ENCODE assay signal across 35 cellular contexts in genomic region chr11:44702897-44703296, GRCh38. TPM values are rescaled to one million over a fixed set of nuclear protein-coding genes. Genes with fewer than 3 reads are reported as not detected.
A peak's percentile ranks its signal among the peaks of the same experiment; 100 is the strongest.
DNase-seq lines count a peak whose midpoint lies in the region; ATAC-seq and TF ChIP-seq lines count a peak whose summit lies in the region.
"Had no signal": no experiment of that assay in that cellular context is flagged by ENCODE, and none has a peak within 500 bp of the region (broad histone marks: within the 10 kb centered on the region; RNA-seq: fewer than 3 reads in every experiment).

No MANE protein-coding gene starts in this region.

- no TSS peak for BruUV-seq in MCF 10A (replicated peaks; lab: Mats Ljungman, UMichigan)

- peak in 2 of 4 donors; percentile 22 to 34 for TF ChIP-seq EP300 in sigmoid colon (IDR thresholded peaks at IDR 0.05)

- H3K27me3 Mint-ChIP-seq in MCF 10A (ENCODE audit: insufficient read depth, unreplicated experiment): peaks cover 23% of the 10 kb centered on the region

- H3K36me3 Mint-ChIP-seq in MCF 10A (ENCODE audit: insufficient read depth, unreplicated experiment): no peaks in the 10 kb centered on the region
- H3K36me3 Mint-ChIP-seq: memory B cell; stimulated activated naive B cell treated with anti-CD40 and anti-IgM and Interleukin-4, amounts not matched to agents 10 μg/mL and 1 μg/mL and 100 μg/mL, for 72 hours had no signal

- H3K9me3 Mint-ChIP-seq in MCF 10A (ENCODE audit: unreplicated experiment): no peaks in the 10 kb centered on the region
- H3K9me3 Mint-ChIP-seq: activated naive CD8-positive, alpha-beta T cell treated with anti-CD3 and anti-CD28 coated beads, Interleukin-2, amount 50 U/mL, for 24 hours; activated T-cell treated with anti-CD3 and anti-CD28 coated beads, Interleukin-2, amount 50 U/mL, for 72 hours; memory B cell had no signal

- H2AFZ ChIP-seq in hepatocyte: no peak overlapping the region

- H4K20me1 ChIP-seq in hepatocyte (ENCODE audit: insufficient read depth, poor library complexity, severe bottlenecking): no peaks in the 10 kb centered on the region

- POLR2A ChIA-PET in MCF 10A (lab: Yijun Ruan, JAX): interaction anchor here (0.6 kb wide), 1 partner anchor 12 kb away, joined by 4 read pairs; no protein-coding TSS in a partner anchor

- no peaks in the 10 kb centered on the region for H3K27me3 ChIP-seq in breast epithelium
- no peaks in the 10 kb centered on the region for H3K27me3 ChIP-seq in hepatocyte
- no peaks in the 10 kb centered on the region for H3K27me3 ChIP-seq in sigmoid colon
- H3K27me3 ChIP-seq: dorsolateral prefrontal cortex, esophagus muscularis mucosa, right lobe of liver, upper lobe of right lung had no signal

- H3K4me1 ChIP-seq in breast epithelium (no peaks in the 10 kb centered on the region), hepatocyte (ENCODE audit: insufficient read depth) (peaks cover 4% of the 10 kb centered on the region), sigmoid colon (peaks cover 0 to 34% (median 33%) of the 10 kb centered on the region in 4 donors)
- H3K4me1 ChIP-seq: right lobe of liver, upper lobe of right lung had no signal

- H3K9me3 ChIP-seq in breast epithelium: peaks cover 8 to 9% of the 10 kb centered on the region in 2 donors
- no peaks in the 10 kb centered on the region for H3K9me3 ChIP-seq in hepatocyte (ENCODE audit: low read depth)
- H3K9me3 ChIP-seq in sigmoid colon: peaks cover 0 to 4% (median 0%) of the 10 kb centered on the region in 4 donors
- H3K9me3 ChIP-seq: right lobe of liver, upper lobe of right lung had no signal

- peak; percentile 69 for ATAC-seq in SK-N-SH treated with all-trans-retinoic acid at 6 μM for 48 hours
- ATAC-seq: activated CD4-positive, CD25-positive, alpha-beta regulatory T cell treated with anti-CD3 and anti-CD28 coated beads, Interleukin-2, amount 50 U/mL, for 24 hours; activated naive CD8-positive, alpha-beta T cell treated with anti-CD3 and anti-CD28 coated beads, Interleukin-2, amount 50 U/mL, for 24 hours; activated T-cell treated with anti-CD3 and anti-CD28 coated beads, Interleukin-2, amount 50 U/mL, for 72 hours; left colon; stimulated activated naive B cell treated with anti-CD40 and anti-IgM and Interleukin-4, amounts not matched to agents 10 μg/mL and 1 μg/mL and 100 μg/mL, for 72 hours; T-helper 17 cell; upper lobe of right lung had no signal

- WGBS in hepatocyte (ENCODE audit: low lambda C conversion rate, missing lambda C conversion rate): 45% methylated on average over 4 of the region's 4 CpGs
- WGBS in sigmoid colon, 2 donors: 79 to 88% methylated on average over 4 of the region's 4 CpGs

- DNase-seq in MCF 10A (ENCODE audit: unreplicated experiment) (peak; percentile 53), breast epithelium (ENCODE audit: low spot score in 2 of 2) (no peak), hepatocyte (ENCODE audit: low spot score) (peak; percentile 24), sigmoid colon (peak; percentile 93), NCI-H1694 (lab: John Stamatoyannopoulos, UW) (no peak), retina (no peak), NCI-H2107 treated with DMSO at 0.1 percent for 48 hours (lab: John Stamatoyannopoulos, UW; ENCODE audit: unreplicated experiment) (no peak)
- DNase-seq: activated CD4-positive, alpha-beta T cell treated with anti-CD3 and anti-CD28 coated beads, Interleukin-2, amount 50 U/mL, for 48 hours; activated naive CD4-positive, alpha-beta T cell; activated naive CD8-positive, alpha-beta T cell treated with anti-CD3 and anti-CD28 coated beads, Interleukin-2, amount 50 U/mL, for 24 hours; activated T-cell treated with anti-CD3 and anti-CD28 coated beads, Interleukin-2, amount 50 U/mL, for 72 hours; C1 segment of cervical spinal cord; DMS153; dorsolateral prefrontal cortex; foreskin melanocyte; GDM1; hippocampal formation; Karpas-422; MV-4-11; NCI-H1436; posterior cingulate gyrus; right lobe of liver; stimulated activated CD4-positive, alpha-beta T cell treated with anti-CD3 and anti-CD28 coated beads, Interleukin-15, amount 100 ng/mL, for 24 hours; stimulated activated naive B cell treated with anti-CD40 and anti-IgM and Interleukin-4, amounts not matched to agents 10 μg/mL and 1 μg/mL and 100 μg/mL, for 72 hours; T-helper 17 cell; upper lobe of right lung had no signal

- H3K79me2 ChIP-seq in hepatocyte: no peaks in the 10 kb centered on the region

- no peak overlapping the region for H3K4me2 ChIP-seq in hepatocyte

- TF ChIP-seq POLR2A in breast epithelium (IDR thresholded peaks at IDR 0.05): no peak
- no peak for TF ChIP-seq POLR2A in sigmoid colon (IDR thresholded peaks at IDR 0.05)

- H3K36me3 ChIP-seq in breast epithelium (no peaks in the 10 kb centered on the region), hepatocyte (replicated peaks; ENCODE audit: insufficient read depth, low read depth) (no peaks in the 10 kb centered on the region), sigmoid colon (no peaks in the 10 kb centered on the region)
- H3K36me3 ChIP-seq: esophagus muscularis mucosa, right lobe of liver, upper lobe of right lung had no signal

- H3K9me2 ChIP-seq in hepatocyte (replicated peaks; ENCODE audit: insufficient read depth): no peaks in the 10 kb centered on the region

- TF ChIP-seq CTCF in MCF 10A (IDR thresholded peaks at IDR 0.05; ENCODE audit: unreplicated experiment): no peak
- no peak for TF ChIP-seq CTCF in breast epithelium (IDR thresholded peaks at IDR 0.05)
- no peak for TF ChIP-seq CTCF in hepatocyte (IDR thresholded peaks at IDR 0.05; ENCODE audit: poor library complexity)
- no peak for TF ChIP-seq CTCF in sigmoid colon (IDR thresholded peaks at IDR 0.05)

- no peak overlapping the region for H3K27ac Mint-ChIP-seq in MCF 10A (ENCODE audit: low read depth, unreplicated experiment)
- H3K27ac Mint-ChIP-seq: activated naive CD8-positive, alpha-beta T cell treated with anti-CD3 and anti-CD28 coated beads, Interleukin-2, amount 50 U/mL, for 24 hours; activated T-cell treated with anti-CD3 and anti-CD28 coated beads, Interleukin-2, amount 50 U/mL, for 72 hours; memory B cell; stimulated activated naive B cell treated with anti-CD40 and anti-IgM and Interleukin-4, amounts not matched to agents 10 μg/mL and 1 μg/mL and 100 μg/mL, for 72 hours; T-helper 17 cell had no signal

- intact Hi-C loops in MCF 10A (cut with micrococcal nuclease): no loop called here
- intact Hi-C loops in breast epithelium (cut with DNase I; ENCODE audit: low total_unique reads): no loop called here
- intact Hi-C loops in sigmoid colon (cut with DNase I): loop anchor here (5.0 kb wide), 1 partner anchor 76 kb away; no protein-coding TSS in a partner anchor

- H3K4me3 Mint-ChIP-seq in MCF 10A (ENCODE audit: unreplicated experiment): no peak overlapping the region
- H3K4me3 Mint-ChIP-seq: activated naive CD8-positive, alpha-beta T cell treated with anti-CD3 and anti-CD28 coated beads, Interleukin-2, amount 50 U/mL, for 24 hours; activated T-cell treated with anti-CD3 and anti-CD28 coated beads, Interleukin-2, amount 50 U/mL, for 72 hours; memory B cell; stimulated activated naive B cell treated with anti-CD40 and anti-IgM and Interleukin-4, amounts not matched to agents 10 μg/mL and 1 μg/mL and 100 μg/mL, for 72 hours; T-helper 17 cell had no signal

- CTCF ChIA-PET in MCF 10A (lab: Yijun Ruan, JAX): interaction anchor here (0.6 kb wide), 1 partner anchor 17 kb away, joined by 3 read pairs; no protein-coding TSS in a partner anchor

- H3K4me1 Mint-ChIP-seq in MCF 10A (ENCODE audit: insufficient read depth, unreplicated experiment): no peaks in the 10 kb centered on the region
- H3K4me1 Mint-ChIP-seq: activated naive CD8-positive, alpha-beta T cell treated with anti-CD3 and anti-CD28 coated beads, Interleukin-2, amount 50 U/mL, for 24 hours; memory B cell; stimulated activated naive B cell treated with anti-CD40 and anti-IgM and Interleukin-4, amounts not matched to agents 10 μg/mL and 1 μg/mL and 100 μg/mL, for 72 hours had no signal

- H3K4me3 ChIP-seq in breast epithelium (no peak overlapping the region), hepatocyte (no peak overlapping the region), sigmoid colon (no peak overlapping the region)
- H3K4me3 ChIP-seq: dorsolateral prefrontal cortex, esophagus muscularis mucosa, right lobe of liver, upper lobe of right lung had no signal

- no peak overlapping the region for H3K27ac ChIP-seq in breast epithelium
- no peak overlapping the region for H3K27ac ChIP-seq in hepatocyte
- H3K27ac ChIP-seq in sigmoid colon: peak overlapping the region in 3 of 4 donors; percentile 69 to 81 (median 74)
- H3K27ac ChIP-seq: 22Rv1, dorsolateral prefrontal cortex, esophagus muscularis mucosa, HL-60, right lobe of liver, RWPE1, upper lobe of right lung had no signal

TF ChIP-seq in SK-N-SH treated with all-trans-retinoic acid at 6 μM for 48 hours, 23 proteins besides CTCF, POLR2A, EP300 and RAD21 (continues in another document):
- TF ChIP-seq CSDC2 (CRISPR knock-in tag; IDR thresholded peaks at IDR 0.05) (no peak), ISL1 (CRISPR knock-in tag; IDR thresholded peaks at IDR 0.05) (peak; percentile 21; the same call in 1 of the 2 replicates), TSHZ2 (CRISPR knock-in tag; IDR thresholded peaks at IDR 0.05) (no peak), BACH2 (CRISPR knock-in tag; IDR thresholded peaks at IDR 0.05; ENCODE audit: borderline replicate concordance) (no peak)

RNA-seq across cellular contexts. Expression of gene TSPAN18, which starts 23.9 kb away (rescaled TPM):
- 0.47 and 0.77 TPM in 2 replicates for total RNA-seq in MCF 10A (2022)
- total RNA-seq in breast epithelium: 1 to 10 TPM; 1.0 to 2.0 (median 1.8) TPM
- 9.5 and 12.8 TPM in 2 replicates for total RNA-seq in hepatocyte
- polyA plus RNA-seq in hepatocyte: 21.5 and 25.1 TPM in 2 replicates
- 10 to 100 TPM; 13.8 to 75.3 (median 23.0) TPM for total RNA-seq in sigmoid colon
- polyA plus RNA-seq in sigmoid colon: 1 to 10 TPM in 2 of 3 donors, under 1 TPM in 1; 0.23 to 8.0 (median 7.2) TPM
- total RNA-seq: NCI-H460 had no signal

Comparison
In these comparisons a context has a peak if more than half of its experiments do, and no peak if none do; other contexts are left out.
1. DNase-seq: peak in MCF 10A (single experiment), hepatocyte (single experiment) and sigmoid colon (single experiment); none in breast epithelium (0 of 2), NCI-H1694 (single experiment), retina (single experiment) and NCI-H2107 treated with DMSO at 0.1 percent for 48 hours (single experiment).
2. H3K27ac ChIP-seq: peak in sigmoid colon (3 of 4); none in breast epithelium (0 of 2) and hepatocyte (single experiment).